In the genomic region with DNA sequence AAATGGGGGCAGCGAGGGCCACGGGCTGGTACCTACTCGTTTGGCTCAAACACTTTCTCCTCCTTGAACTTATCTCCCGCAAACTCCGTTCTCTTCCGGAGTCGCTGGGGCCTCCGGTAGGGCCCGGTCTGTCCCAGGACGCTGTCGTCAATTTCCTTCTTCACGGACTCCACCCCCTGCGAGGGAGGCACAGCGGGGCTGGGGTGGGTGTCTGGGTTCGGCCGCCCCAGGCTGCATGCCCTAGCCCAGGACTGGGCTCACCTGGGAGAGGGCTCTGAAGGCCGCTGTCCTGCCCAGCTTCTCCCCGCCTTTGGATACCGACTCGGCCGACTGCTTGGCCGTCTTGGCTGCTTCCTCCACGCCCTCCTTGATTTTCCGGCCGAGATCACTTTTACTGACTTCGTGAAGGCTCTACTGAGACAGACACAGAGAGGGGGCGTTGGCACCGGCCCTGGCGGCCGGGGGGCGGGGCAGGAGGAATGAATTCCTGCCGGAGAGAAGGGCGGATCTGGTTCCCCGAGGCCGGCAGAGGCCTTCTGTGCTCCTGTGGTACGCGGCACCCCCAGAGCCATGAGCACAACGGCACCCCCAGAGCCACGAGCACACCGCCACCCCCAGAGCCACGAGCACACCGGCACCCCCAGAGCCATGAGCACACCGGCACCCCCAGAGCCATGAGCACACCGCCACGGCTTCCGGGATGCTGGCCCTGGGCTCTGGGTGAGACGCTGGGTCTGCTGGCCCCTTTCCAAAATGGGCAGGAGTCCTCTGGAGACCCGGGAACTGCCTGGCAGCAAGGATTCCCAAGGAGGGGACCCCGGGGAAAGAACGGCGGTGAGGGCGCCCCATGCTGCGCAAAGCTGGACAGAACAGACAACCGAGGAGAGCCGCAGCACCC, we compare ENCODE assay signal across 27 cellular contexts. TPM values are rescaled to one million over a fixed set of nuclear protein-coding genes. Genes with fewer than 3 reads are reported as not detected.
DNase-seq lines count a peak whose midpoint lies in the region; ATAC-seq, FAIRE-seq and TF ChIP-seq lines count a peak whose summit lies in the region.
"Had no signal": no experiment of that assay in that cellular context is flagged by ENCODE, and none has a peak within 500 bp of the region (broad histone marks: within the 10 kb centered on the region; RNA-seq: fewer than 3 reads in every experiment).

No MANE protein-coding gene starts in this region.

- no peak for TF ChIP-seq RAD21 in SK-N-SH (IDR thresholded peaks at IDR 0.05; ENCODE audit: low read length)

- no peaks in the 10 kb centered on the region for H3K9me3 ChIP-seq in SK-N-SH
- H3K9me3 ChIP-seq in kidney (ENCODE audit: control insufficient read depth in 1 of 2, low read length in 2 of 2), result no peaks in the 10 kb centered on the region
- H3K9me3 ChIP-seq in spleen, result no peaks in the 10 kb centered on the region
- H3K9me3 ChIP-seq: BLaER1 treated with 17β-estradiol and CSF1 and Interleukin-3, amounts not matched to agents 10 nM and 100 nM; Caco-2; MG63 had no signal

- H3K9me3 Mint-ChIP-seq in chondrocyte (ENCODE audit: low read depth), result no peaks in the 10 kb centered on the region
- H3K9me3 Mint-ChIP-seq: CD4-positive, alpha-beta memory T cell had no signal

- intact Hi-C loops in kidney (cut with DNase I), result no loop called here
- intact Hi-C loops in spleen (cut with DNase I; ENCODE audit: low total_unique reads), result no loop called here

- no peak for TF ChIP-seq EP300 in SK-N-SH (IDR thresholded peaks at IDR 0.05; ENCODE audit: borderline replicate concordance in 1 of 2, low read depth in 1 of 2, low read length in 1 of 2)

- H4K20me1 ChIP-seq in SK-N-SH (ENCODE audit: insufficient read depth), result peaks cover under 1% of the 10 kb centered on the region; the same call in 1 of the 2 replicates

- H3K27ac ChIP-seq in SK-N-SH (ENCODE audit: low read depth in 2 of 2, low read length in 1 of 2) (no peak overlapping the region), kidney (ENCODE audit: low read depth in 2 of 2, low read length in 2 of 2) (no peak overlapping the region), spleen (peak overlapping the region; percentile 32 to 85 (median 78))
- H3K27ac ChIP-seq: 22Rv1; BLaER1 treated with 17β-estradiol and CSF1 and Interleukin-3, amounts not matched to agents 10 nM and 100 nM; RWPE1; SK-N-MC had no signal

- H3K27me3 ChIP-seq in SK-N-SH (ENCODE audit: insufficient read depth) (no peaks in the 10 kb centered on the region), spleen (replicated peaks in 1 of 7) (no peaks in the 10 kb centered on the region)
- H3K27me3 ChIP-seq: BLaER1 treated with 17β-estradiol and CSF1 and Interleukin-3, amounts not matched to agents 10 nM and 100 nM; MG63 had no signal

- CTCF ChIA-PET in SK-N-SH (lab: Yijun Ruan, JAX), result interaction anchor here (0.8 to 1.0 kb wide), 2 partner anchors 10 to 336 kb away, joined by 3 read pairs; a partner anchor contains a TSS

- no peak for FAIRE-seq in kidney (lab: Jason Lieb, UNC)
- FAIRE-seq: GM12891, HTR-8/SVneo had no signal

- peaks cover 43 to 47% of the 10 kb centered on the region in 2 experiments for H3K36me3 ChIP-seq in SK-N-SH (replicated peaks in 1 of 2; ENCODE audit: control insufficient read depth in 1 of 2, insufficient read depth in 2 of 2, low read length in 1 of 2)
- peaks cover 26 to 37% of the 10 kb centered on the region in 2 donors for H3K36me3 ChIP-seq in kidney (ENCODE audit: control insufficient read depth in 1 of 2, insufficient read depth in 2 of 2, low read length in 2 of 2)
- peaks cover 4 to 100% (median 81%) of the 10 kb centered on the region in 6 donors for H3K36me3 ChIP-seq in spleen

- H3K4me3 ChIP-seq in SK-N-SH (ENCODE audit: low read depth in 2 of 2, low read length in 1 of 2) (no peak overlapping the region), kidney (ENCODE audit: low read length in 2 of 2) (no peak overlapping the region), spleen (peak overlapping the region in 6 of 8 donors; percentile 0 to 56 (median 2))
- H3K4me3 ChIP-seq: BLaER1 treated with 17β-estradiol and CSF1 and Interleukin-3, amounts not matched to agents 10 nM and 100 nM; MG63; SK-N-MC had no signal

- POLR2A ChIA-PET in SK-N-SH (lab: Yijun Ruan, JAX), result no interaction called here

- H3K4me1 Mint-ChIP-seq in chondrocyte (ENCODE audit: low read depth), result peaks cover 10% of the 10 kb centered on the region

- H3K9ac ChIP-seq in SK-N-SH, result no peak overlapping the region
- no peak overlapping the region for H3K9ac ChIP-seq in kidney (ENCODE audit: low read length in 2 of 2)
- H3K9ac ChIP-seq: BLaER1 treated with 17β-estradiol and CSF1 and Interleukin-3, amounts not matched to agents 10 nM and 100 nM had no signal

- H3K27me3 Mint-ChIP-seq in chondrocyte (ENCODE audit: low read depth), result no peaks in the 10 kb centered on the region
- H3K27me3 Mint-ChIP-seq: CD4-positive, alpha-beta memory T cell had no signal

- H3K4me1 ChIP-seq in SK-N-SH (ENCODE audit: control insufficient read depth in 1 of 2, insufficient read depth in 2 of 2, low read depth in 1 of 2, low read length in 1 of 2), result peaks cover 6 to 16% of the 10 kb centered on the region in 2 experiments; a peak in 3 of 4 replicates
- peaks cover 0 to 2% of the 10 kb centered on the region in 2 donors for H3K4me1 ChIP-seq in kidney (ENCODE audit: control insufficient read depth in 1 of 2, insufficient read depth in 1 of 2, low read depth in 1 of 2, low read length in 2 of 2)
- H3K4me1 ChIP-seq in spleen, result peaks cover 0 to 67% (median 34%) of the 10 kb centered on the region in 6 donors

- no peak overlapping the region for H3K27ac Mint-ChIP-seq in chondrocyte (ENCODE audit: unreplicated experiment)
- H3K27ac Mint-ChIP-seq: CD4-positive, alpha-beta memory T cell had no signal

- WGBS in SK-N-SH (ENCODE audit: low lambda C conversion rate), result 96% methylated on average over 43 of the region's 55 CpGs
- 80 to 89% (median 85%) methylated on average over 45 to 55 of the region's 55 CpGs for WGBS in spleen, 5 donors

- TF ChIP-seq POLR2A in spleen (IDR thresholded peaks at IDR 0.05), result no peak

- no peaks in the 10 kb centered on the region for H3K9me2 ChIP-seq in SK-N-SH

- peaks cover 21% of the 10 kb centered on the region for H3F3A ChIP-seq in SK-N-SH (replicated peaks; ENCODE audit: insufficient read depth)

- 0 out of 2 replicates have a peak, but pooled peaks have one; percentile 11 for TF ChIP-seq CTCF in SK-N-SH (IDR thresholded peaks at IDR 0.05)
- peak; percentile 29 for TF ChIP-seq CTCF in chondrocyte (IDR thresholded peaks at IDR 0.05)
- TF ChIP-seq CTCF in kidney (IDR thresholded peaks at IDR 0.05; ENCODE audit: borderline replicate concordance, extremely low read depth, insufficient read depth), result no peak
- peak in 1 of 11 experiments; percentile 19 for TF ChIP-seq CTCF in spleen (IDR thresholded peaks at IDR 0.05 in 8 of 11, conservative IDR thresholded peaks at IDR 0.05 in 3 of 11)

- no peak for ATAC-seq in SK-N-SH treated with all-trans-retinoic acid at 6 μM for 48 hours
- no peak for ATAC-seq in HG02970 (IDR thresholded peaks at IDR 0.05; ENCODE audit: low FRiP score, unreplicated experiment)
- ATAC-seq in HG03571 (IDR thresholded peaks at IDR 0.05; ENCODE audit: unreplicated experiment), result no peak

- H2AFZ ChIP-seq in SK-N-SH (ENCODE audit: low read depth), result no peak overlapping the region

- DNase-seq in SK-N-SH (no peak), chondrocyte (ENCODE audit: low spot score) (peak; percentile 74), kidney (peak; percentile 52), spleen (no peak), NCI-H748 treated with DMSO at 0.1 percent for 48 hours (lab: John Stamatoyannopoulos, UW) (no peak)
- DNase-seq: Caco-2; CD4-positive, alpha-beta memory T cell; DMS 273 treated with DMSO at 0.1 percent for 48 hours; GOT3; Kasumi-1; MG63; NCI-H1417; NCI-H1694 treated with DMSO at 0.1 percent for 48 hours; NCI-H2107; NCI-H2227 treated with DMSO at 0.1 percent for 48 hours; NCI-H510A; SHP77 treated with DMSO at 0.1 percent for 48 hours had no signal

- H3K79me2 ChIP-seq in SK-N-SH (ENCODE audit: insufficient read depth), result 0 out of 2 replicates have a peak, but pooled peaks cover 8% of the 10 kb centered on the region

- peaks cover 14% of the 10 kb centered on the region for H3K36me3 Mint-ChIP-seq in chondrocyte (ENCODE audit: low read depth)

- no peak overlapping the region for H3K4me3 Mint-ChIP-seq in chondrocyte (ENCODE audit: unreplicated experiment)
- H3K4me3 Mint-ChIP-seq: CD4-positive, alpha-beta memory T cell had no signal

- no peak overlapping the region for H3K4me2 ChIP-seq in SK-N-SH
- H3K4me2 ChIP-seq: BLaER1 treated with 17β-estradiol and CSF1 and Interleukin-3, amounts not matched to agents 10 nM and 100 nM had no signal

RNA-seq across cellular contexts. Expression of a gene that starts 8.1 kb away (rescaled TPM):
- polyA plus RNA-seq in SK-N-SH (2012; rRNA removed) (28.3 and 53.8 TPM in 2 replicates), kidney (ENCODE audit: insufficient read depth, low read depth, low replicate concordance) (8.9 TPM), spleen (under 1 TPM; 0.11 to 0.96 (median 0.64) TPM)
- polyA plus RNA-seq in SK-N-SH (2012; cell fraction: cytosol; rRNA removed), result 26.2 and 42.1 TPM in 2 replicates
- polyA plus RNA-seq in SK-N-SH (2012; cell fraction: nucleus; rRNA removed), result 29.2 and 60.3 TPM in 2 replicates
- total RNA-seq in chondrocyte (21.8 to 41.5 TPM (median 36.0 TPM) in 3 replicates), kidney (25.9 TPM), spleen (1 to 10 TPM; 1.2 to 4.4 (median 2.1) TPM)
- total RNA-seq: CD4-positive, alpha-beta memory T cell had no signal
- polyA plus RNA-seq: CD4-positive, alpha-beta memory T cell had no signal

RNA-seq across cellular contexts. Expression of a gene that starts 9.4 kb away (rescaled TPM):
- polyA plus RNA-seq in SK-N-SH (2012; rRNA removed) (49.7 and 50.9 TPM in 2 replicates), kidney (ENCODE audit: insufficient read depth, low read depth, low replicate concordance) (46.7 TPM), spleen (10 to 100 TPM; 37.4 to 67.3 (median 66.0) TPM)
- 37.0 and 38.1 TPM in 2 replicates for polyA plus RNA-seq in SK-N-SH (2012; cell fraction: cytosol; rRNA removed)
- polyA plus RNA-seq in SK-N-SH (2012; cell fraction: nucleus; rRNA removed), result 97.2 and 112 TPM in 2 replicates
- total RNA-seq in chondrocyte (47.1 to 75.4 TPM (median 68.0 TPM) in 3 replicates), kidney (57.8 TPM), spleen (10 to 100 TPM; 33.2 to 94.9 (median 63.5) TPM)

RNA-seq across cellular contexts. Expression of a gene that starts 13.9 kb away (rescaled TPM):
- polyA plus RNA-seq in SK-N-SH (2012; rRNA removed) (29.7 and 38.7 TPM in 2 replicates), kidney (ENCODE audit: insufficient read depth, low read depth, low replicate concordance) (24.3 TPM), spleen (10 to 100 TPM; 13.1 to 23.0 (median 19.3) TPM)
- 15.2 and 23.9 TPM in 2 replicates for polyA plus RNA-seq in SK-N-SH (2012; cell fraction: cytosol; rRNA removed)
- polyA plus RNA-seq in SK-N-SH (2012; cell fraction: nucleus; rRNA removed), result 26.0 and 28.6 TPM in 2 replicates
- total RNA-seq in chondrocyte (17.1 to 27.9 TPM (median 26.4 TPM) in 3 replicates), kidney (18.4 TPM), spleen (10 to 100 TPM; 13.8 to 23.9 (median 17.7) TPM)

RNA-seq across cellular contexts. Expression of a gene that starts 19.4 kb away (rescaled TPM):
- polyA plus RNA-seq in SK-N-SH (2012; rRNA removed), result 0.78 and 0.87 TPM in 2 replicates
- 0.71 and 0.79 TPM in 2 replicates for polyA plus RNA-seq in SK-N-SH (2012; cell fraction: cytosol; rRNA removed)
- polyA plus RNA-seq in SK-N-SH (2012; cell fraction: nucleus; rRNA removed), result 2.3 and 5.0 TPM in 2 replicates
- 8.1 to 11.6 TPM (median 11.2 TPM) in 3 replicates for total RNA-seq in chondrocyte
- total RNA-seq in kidney, result 0.44 TPM
- 1.5 TPM for polyA plus RNA-seq in kidney (ENCODE audit: insufficient read depth, low read depth, low replicate concordance)
- not detected for total RNA-seq in spleen
- under 1 TPM in 1 of 3 donors, not detected in 2; 0.11 TPM for polyA plus RNA-seq in spleen
- total RNA-seq: G401 had no signal
- polyA plus RNA-seq: CD4-positive, alpha-beta memory T cell had no signal

RNA-seq across cellular contexts. Expression of a gene that starts 30.4 kb away (rescaled TPM):
- polyA plus RNA-seq in SK-N-SH (2012; rRNA removed), result 13.0 and 13.6 TPM in 2 replicates
- 6.2 and 9.7 TPM in 2 replicates for polyA plus RNA-seq in SK-N-SH (2012; cell fraction: cytosol; rRNA removed)
- polyA plus RNA-seq in SK-N-SH (2012; cell fraction: nucleus; rRNA removed), result 49.6 and 65.3 TPM in 2 replicates
- 24.4 to 27.5 TPM (median 25.7 TPM) in 3 replicates for total RNA-seq in chondrocyte
- total RNA-seq in kidney, result 37.0 TPM
- polyA plus RNA-seq in kidney (ENCODE audit: insufficient read depth, low read depth, low replicate concordance), result 16.7 TPM
- 10 to 100 TPM; 19.5 to 41.3 (median 32.9) TPM for total RNA-seq in spleen
- polyA plus RNA-seq in spleen, result 10 to 100 TPM; 12.4 to 44.3 (median 18.9) TPM

Comparison
In these comparisons a context has a peak if more than half of its experiments do, and no peak if none do; other contexts are left out.
1. DNase-seq: peak in chondrocyte (single experiment) and kidney (single experiment); none in SK-N-SH (single experiment), spleen (single experiment) and NCI-H748 treated with DMSO at 0.1 percent for 48 hours (single experiment).
2. H3K27ac ChIP-seq: peak in spleen (8 of 8); none in SK-N-SH (0 of 2) and kidney (0 of 2).
3. H3K4me3 ChIP-seq: peak in spleen (6 of 8); none in SK-N-SH (0 of 2) and kidney (0 of 2).